In genomic region chr21:15943009-15943666, GRCh38 we compare ENCODE assay signal across 1 cellular context.
TF ChIP-seq lines count a peak whose summit lies in the region.

No MANE protein-coding gene starts in this region.

TF ChIP-seq in IMR-90, 13 proteins besides CTCF, POLR2A, EP300 and RAD21 (continued from another document):
- TF ChIP-seq MAFK (IDR thresholded peaks at IDR 0.05; ENCODE audit: low read depth, low read length) (no peak), MXI1 (IDR thresholded peaks at IDR 0.05; ENCODE audit: borderline replicate concordance, low read depth, low read length) (no peak), RCOR1 (IDR thresholded peaks at IDR 0.05; ENCODE audit: insufficient replicate concordance, low read length) (no peak), CEBPB (IDR thresholded peaks at IDR 0.05; ENCODE audit: low read depth, low read length) (no peak), USF2 (IDR thresholded peaks at IDR 0.05; ENCODE audit: low read depth, low read length) (no peak)
